In the genomic region with DNA sequence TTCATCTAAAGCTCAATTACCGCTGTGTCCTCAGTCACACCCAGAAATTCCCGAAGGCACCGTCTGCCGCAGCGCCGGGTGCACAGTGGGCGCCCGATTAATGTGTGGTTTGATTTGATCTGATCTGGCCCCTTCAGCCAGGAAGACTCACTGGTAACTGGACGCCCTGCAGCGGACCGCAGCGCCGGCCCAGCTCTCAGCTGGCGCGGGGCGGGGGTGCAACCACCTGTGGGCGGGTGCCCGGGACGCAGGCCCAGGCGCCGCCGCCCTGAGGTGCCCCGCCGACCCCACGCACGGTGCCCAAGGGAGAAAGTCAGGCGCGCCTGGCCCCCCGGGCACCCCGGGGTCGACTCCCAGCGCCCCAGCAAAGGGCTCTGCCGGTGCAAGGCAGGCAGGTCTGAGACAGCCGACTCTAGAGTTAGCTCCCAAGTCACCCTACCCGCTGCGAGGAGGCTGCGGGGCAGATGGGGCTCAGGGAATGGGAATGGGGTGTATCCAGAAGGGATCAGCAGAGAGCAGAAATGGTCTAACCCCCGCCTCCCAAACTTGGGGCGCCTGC, we compare ENCODE assay signal across 8 cellular contexts. TPM values are rescaled to one million over a fixed set of nuclear protein-coding genes. Genes with fewer than 3 reads are reported as not detected.
DNase-seq lines count a peak whose midpoint lies in the region; ATAC-seq and TF ChIP-seq lines count a peak whose summit lies in the region.

No MANE protein-coding gene starts in this region.

- H3K4me1 ChIP-seq in GM23248 (ENCODE audit: insufficient read depth) (peaks cover 10% of the 10 kb centered on the region), Panc1 (ENCODE audit: control insufficient read depth, insufficient read depth, low read length) (peaks cover 40% of the 10 kb centered on the region), ovary (ENCODE audit: insufficient read depth) (peaks cover 5% of the 10 kb centered on the region)

- H3K4me3 ChIP-seq in GM23248, result 0 out of 2 replicates have a peak overlapping the region, but pooled peaks have one; percentile 52
- H3K4me3 ChIP-seq in Panc1 (ENCODE audit: low read depth in 2 of 2, low read length in 2 of 2), result peak overlapping the region; percentile 53 to 61
- peak overlapping the region; percentile 36 for H3K4me3 ChIP-seq in ovary

- WGBS in GM23248 (ENCODE audit: low coverage in 1 of 2, low lambda C conversion rate in 2 of 2, missing lambda C conversion rate in 2 of 2), 2 experiments, result 75% methylated on average over 17 to 21 of the region's 39 CpGs
- WGBS in ovary, 3 donors, result 10 to 12% (median 10%) methylated on average over 13 to 39 of the region's 39 CpGs

- CTCF ChIA-PET in Panc1 (lab: Charles Lee), result no interaction called here

- in situ Hi-C loops in GM23248 (cut with MboI), result no loop called here
- in situ Hi-C loops in Panc1 (cut with HindIII; ENCODE audit: low pct_unique_long_range_greater_than_20kb, low sequenced_read_pairs), result no loop called here

- intact Hi-C loops in Panc1 (cut with micrococcal nuclease; ENCODE audit: unreplicated experiment), result loop anchor here (5.0 kb wide), 1 partner anchor 217 kb away; no protein-coding TSS in a partner anchor
- intact Hi-C loops in ovary (cut with DNase I), result loop anchor here in 2 of 4 donors (5.0 to 10.0 kb wide), 4 partner anchors 67 to 424 kb away; no protein-coding TSS in a partner anchor

- no peaks in the 10 kb centered on the region for H4K20me1 ChIP-seq in GM23248 (ENCODE audit: insufficient read depth)

- TF ChIP-seq EP300 in ovary (IDR thresholded peaks at IDR 0.05), result no peak

- no peak for DNase-seq in GM23248
- no peak for DNase-seq in Panc1 (ENCODE audit: low read depth, low spot score)
- no peak for DNase-seq in epithelial cell of prostate (ENCODE audit: low read depth, low spot score)
- peak; percentile 31 to 63 (median 57) for DNase-seq in ovary
- DNase-seq in occipital lobe (lab: John Stamatoyannopoulos, UW), result no peak

- no peaks in the 10 kb centered on the region for H3K9me2 ChIP-seq in GM23248 (ENCODE audit: insufficient read depth)

- H3K27ac ChIP-seq in GM23248 (no peak overlapping the region), Panc1 (ENCODE audit: low read length) (peak overlapping the region; percentile 90), epithelial cell of prostate (peak overlapping the region; percentile 71), ovary (peak overlapping the region; percentile 44 to 74)

- ATAC-seq in Panc1, result peak; percentile 33; the same call in 1 of the 2 replicates
- no peak for ATAC-seq in HG03457 (IDR thresholded peaks at IDR 0.05; ENCODE audit: unreplicated experiment)
- ATAC-seq in GM21526 (IDR thresholded peaks at IDR 0.05; ENCODE audit: low FRiP score, unreplicated experiment), result no peak
- ATAC-seq in HG03045 (IDR thresholded peaks at IDR 0.05; ENCODE audit: unreplicated experiment), result no peak

- POLR2A ChIA-PET in Panc1 (lab: Charles Lee), result no interaction called here

- no peak for TF ChIP-seq CTCF in Panc1 (IDR thresholded peaks at IDR 0.05)
- no peak for TF ChIP-seq CTCF in ovary (IDR thresholded peaks at IDR 0.05)

- H3K4me2 ChIP-seq in GM23248 (ENCODE audit: unreplicated experiment), result no peak overlapping the region

- H3K9ac ChIP-seq in GM23248, result no peak overlapping the region

- H2AFZ ChIP-seq in GM23248, result no peak overlapping the region

- no peaks in the 10 kb centered on the region for H3K79me2 ChIP-seq in GM23248 (ENCODE audit: insufficient read depth)

- BruUV-seq in Panc1 (replicated peaks; lab: Mats Ljungman, UMichigan), result no TSS peak

- no peak for TF ChIP-seq POLR2A in ovary (IDR thresholded peaks at IDR 0.05)

- H3K27me3 ChIP-seq in GM23248 (replicated peaks; ENCODE audit: insufficient read depth) (peaks cover 17% of the 10 kb centered on the region; the same call in 1 of the 2 replicates), Panc1 (ENCODE audit: control insufficient read depth, insufficient read depth, low read length) (no peaks in the 10 kb centered on the region), ovary (no peaks in the 10 kb centered on the region)

- no peaks in the 10 kb centered on the region for H3K9me3 ChIP-seq in GM23248 (ENCODE audit: low read depth)
- H3K9me3 ChIP-seq in Panc1 (ENCODE audit: control insufficient read depth, insufficient read depth, low read depth, low read length), result no peaks in the 10 kb centered on the region
- no peaks in the 10 kb centered on the region for H3K9me3 ChIP-seq in ovary

- H3F3A ChIP-seq in GM23248 (ENCODE audit: insufficient read depth), result peaks cover 7% of the 10 kb centered on the region; the same call in 1 of the 2 replicates

- no peaks in the 10 kb centered on the region for H3K36me3 ChIP-seq in GM23248 (ENCODE audit: low read depth)
- no peaks in the 10 kb centered on the region for H3K36me3 ChIP-seq in Panc1 (ENCODE audit: control insufficient read depth, insufficient read depth, low read length)
- H3K36me3 ChIP-seq in ovary, result no peaks in the 10 kb centered on the region

RNA-seq across cellular contexts. Expression of a gene that starts 1.7 kb away (rescaled TPM):
- total RNA-seq in GM23248 (2014; rRNA removed; shearing (Covaris generic)), result 0.76 and 1.0 TPM in 2 replicates
- 0.33 and 0.43 TPM in 2 replicates for polyA plus RNA-seq in GM23248 (2016; fragmentation: Nextera tagmentation; extraction: Ambion mirVana)
- total RNA-seq in Panc1 (2021; ENCODE audit: unreplicated experiment), result 27.8 TPM
- polyA plus RNA-seq in Panc1 (2012; ENCODE audit: insufficient read length), result 20.2 TPM
- 10 to 100 TPM; 12.5 to 34.3 (median 15.1) TPM for total RNA-seq in ovary
- polyA plus RNA-seq in ovary, result 10 to 100 TPM in 1 of 2 donors, 1 to 10 TPM in 1; 8.3 to 14.0 TPM
- total RNA-seq in occipital lobe, result 3.7 TPM

Comparison
In these comparisons a context has a peak if more than half of its experiments do, and no peak if none do; other contexts are left out.
1. DNase-seq: peak in ovary (5 of 5); none in GM23248 (single experiment), Panc1 (single experiment), epithelial cell of prostate (single experiment) and occipital lobe (single experiment).
2. Peak in every context shown above with its lines, with median percentiles within 50 percentile points of each other: H3K4me3 ChIP-seq.